27 cellular contexts compared by ENCODE assay signal in the genomic region with DNA sequence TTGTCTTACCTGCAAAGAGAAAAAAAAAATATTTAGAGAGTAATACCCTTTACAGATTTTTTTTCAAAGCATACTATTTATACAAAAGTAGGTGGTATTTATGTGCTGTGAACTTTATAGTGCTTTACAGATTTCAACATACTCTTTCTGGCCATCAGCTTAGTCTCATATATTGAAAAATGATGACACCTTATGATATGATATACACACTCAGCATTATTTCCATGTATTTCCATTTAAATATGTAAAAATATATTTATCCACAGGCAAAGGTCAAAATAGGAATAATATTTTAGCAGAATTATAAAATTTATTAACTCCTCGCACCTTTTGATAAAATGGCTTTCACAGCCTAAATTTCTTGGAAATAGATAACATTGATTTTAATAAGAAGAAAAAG.
"Had no signal": no experiment of that assay in that cellular context is flagged by ENCODE, and none has a peak within 500 bp of the region (broad histone marks: within the 10 kb centered on the region; RNA-seq: fewer than 3 reads in every experiment).

No MANE protein-coding gene starts in this region.

- H3K9me3 ChIP-seq: stomach, suprapubic skin, testis, thoracic aorta, thyroid gland, tibial artery, transverse colon, upper lobe of left lung, upper lobe of right lung, uterus, vagina had no signal

- DNase-seq: stimulated activated CD4-positive, alpha-beta T cell treated with anti-CD3 and anti-CD28 coated beads, Interleukin-2, amount 100 ng/mL, for 48 hours; stimulated activated CD4-positive, alpha-beta T cell treated with anti-CD3 and anti-CD28 coated beads, Interleukin-4, amount 100 ng/mL, for 1 hour; stimulated activated CD4-positive, alpha-beta T cell treated with anti-CD3 and anti-CD28 coated beads, Interleukin-4, amount 100 ng/mL, for 24 hours; stimulated activated CD4-positive, alpha-beta T cell treated with anti-CD3 and anti-CD28 coated beads, Interleukin-4, amount 100 ng/mL, for 4 hours; stimulated activated CD8-positive, alpha-beta memory T cell treated with anti-CD3 and anti-CD28 coated beads, Interleukin-4, amount 100 ng/mL, for 48 hours; stimulated activated naive B cell treated with anti-CD40 and anti-IgM and Interleukin-4, amounts not matched to agents 10 μg/mL and 1 μg/mL and 100 μg/mL, for 72 hours; stimulated activated naive CD4-positive, alpha-beta T cell; stimulated activated naive CD4-positive, alpha-beta T cell treated with Interleukin-2 at 50 U/mL for 16 hours; stimulated activated naive CD8-positive, alpha-beta T cell treated with anti-CD3 and anti-CD28 coated beads, Interleukin-15, amount 100 ng/mL, for 72 hours; stimulated activated naive CD8-positive, alpha-beta T cell treated with anti-CD3 and anti-CD28 coated beads, Interleukin-15, Interleukin-2, amounts not matched to agents 100 U/mL and 50 U/mL, for 24 hours; stomach; substantia nigra; testis; thyroid gland; tibial artery; transverse colon; trophoblast cell; upper lobe of left lung; upper lobe of right lung; uterus had no signal

- H3K4me3 ChIP-seq: stomach, suprapubic skin, testis, thoracic aorta, thyroid gland, tibial artery, tibial nerve, transverse colon, upper lobe of left lung, upper lobe of right lung, uterus, vagina had no signal

- H3K27me3 ChIP-seq: stomach, suprapubic skin, testis, thyroid gland, tibial artery, tibial nerve, transverse colon, upper lobe of left lung, upper lobe of right lung, uterus, vagina had no signal

- H3K36me3 ChIP-seq: stomach, suprapubic skin, thoracic aorta, thyroid gland, tibial artery, tibial nerve, transverse colon, upper lobe of left lung, upper lobe of right lung, uterus, vagina had no signal

- FAIRE-seq: urothelium cell line had no signal

- H3K4me1 ChIP-seq: stomach, testis, thyroid gland, tibial artery, tibial nerve, transverse colon, upper lobe of left lung, upper lobe of right lung, uterus, vagina had no signal

- H3K27ac ChIP-seq: stomach, suprapubic skin, testis, thoracic aorta, thyroid gland, tibial artery, tibial nerve, transverse colon, upper lobe of left lung, upper lobe of right lung, uterus, vagina had no signal

- ATAC-seq: stimulated activated effector memory CD8-positive, alpha-beta T cell treated with anti-CD3 and anti-CD28 coated beads, Interleukin-12 subunit alpha, Interleukin-12 subunit beta, amount 100 ng/mL, for 72 hours; stimulated activated memory B cell treated with anti-CD40 and anti-IgM and Interleukin-4, amounts not matched to agents 10 μg/mL and 1 μg/mL and 100 μg/mL, for 72 hours; stimulated activated naive B cell treated with anti-CD40 and anti-IgM and Interleukin-4, amounts not matched to agents 10 μg/mL and 1 μg/mL and 100 μg/mL, for 72 hours; stimulated activated naive CD8-positive, alpha-beta T cell treated with anti-CD3 and anti-CD28 coated beads, Interleukin-15, amount 100 ng/mL, for 72 hours; stimulated activated naive CD8-positive, alpha-beta T cell treated with anti-CD3 and anti-CD28 coated beads, Interleukin-15, Interleukin-2, amounts not matched to agents 100 U/mL and 50 U/mL, for 24 hours; upper lobe of right lung had no signal
